In the genomic region with DNA sequence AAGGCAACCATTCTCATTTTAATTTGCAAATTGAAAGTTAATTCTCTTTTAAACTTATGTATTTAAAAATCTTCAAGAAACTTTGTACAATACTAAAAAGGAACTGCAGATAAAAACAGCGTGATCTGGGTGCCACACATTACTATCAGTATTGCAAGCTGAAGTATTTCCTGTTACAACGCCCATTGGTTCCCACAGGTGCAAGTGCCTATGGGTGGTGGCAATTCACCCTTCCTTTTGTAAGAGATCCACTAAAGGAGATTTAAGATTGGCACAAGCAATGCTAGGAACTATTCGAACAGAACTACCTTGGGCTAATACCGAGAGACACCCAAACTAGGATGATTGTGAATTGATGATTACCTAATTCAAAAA, we compare ENCODE assay signal across 9 cellular contexts. TPM values are rescaled to one million over a fixed set of nuclear protein-coding genes. Genes with fewer than 3 reads are reported as not detected.
DNase-seq lines count a peak whose midpoint lies in the region; ATAC-seq lines count a peak whose summit lies in the region.
"Had no signal": no experiment of that assay in that cellular context is flagged by ENCODE, and none has a peak within 500 bp of the region (broad histone marks: within the 10 kb centered on the region; RNA-seq: fewer than 3 reads in every experiment).

No MANE protein-coding gene starts in this region.

- peaks cover 26% of the 10 kb centered on the region for H3K4me1 Mint-ChIP-seq in activated naive CD8-positive, alpha-beta T cell treated with anti-CD3 and anti-CD28 coated beads, Interleukin-2, amount 10 ng/mL, durations not matched to agents 7 days and 5 days
- H3K4me1 Mint-ChIP-seq in stimulated activated memory B cell treated with anti-CD40 and anti-IgM and Interleukin-4, amounts not matched to agents 10 μg/mL and 1 μg/mL and 100 μg/mL, for 72 hours: peaks cover 45% of the 10 kb centered on the region

- H3K9me3 Mint-ChIP-seq in activated naive CD8-positive, alpha-beta T cell treated with anti-CD3 and anti-CD28 coated beads, Interleukin-2, amount 10 ng/mL, durations not matched to agents 7 days and 5 days: peaks cover 1% of the 10 kb centered on the region
- no peaks in the 10 kb centered on the region for H3K9me3 Mint-ChIP-seq in stimulated activated memory B cell treated with anti-CD40 and anti-IgM and Interleukin-4, amounts not matched to agents 10 μg/mL and 1 μg/mL and 100 μg/mL, for 72 hours

- POLR2A ChIA-PET in activated naive CD8-positive, alpha-beta T cell treated with anti-CD3 and anti-CD28 coated beads, Interleukin-2, amount 10 ng/mL, durations not matched to agents 7 days and 5 days (lab: Charles Lee): interaction anchor here (1.4 to 4.9 kb wide), 4 partner anchors 11 to 224 kb away, joined by 4 to 30 read pairs (median 14); partner anchors contain the start of genes PEBP1, SUDS3 and TAOK3

- H3K27ac Mint-ChIP-seq in activated naive CD8-positive, alpha-beta T cell treated with anti-CD3 and anti-CD28 coated beads, Interleukin-2, amount 10 ng/mL, durations not matched to agents 7 days and 5 days: peak overlapping the region; percentile 95
- H3K27ac Mint-ChIP-seq in stimulated activated memory B cell treated with anti-CD40 and anti-IgM and Interleukin-4, amounts not matched to agents 10 μg/mL and 1 μg/mL and 100 μg/mL, for 72 hours: peak overlapping the region; percentile 90

- peak overlapping the region; percentile 97 for H3K4me3 Mint-ChIP-seq in activated naive CD8-positive, alpha-beta T cell treated with anti-CD3 and anti-CD28 coated beads, Interleukin-2, amount 10 ng/mL, durations not matched to agents 7 days and 5 days
- H3K4me3 Mint-ChIP-seq in stimulated activated memory B cell treated with anti-CD40 and anti-IgM and Interleukin-4, amounts not matched to agents 10 μg/mL and 1 μg/mL and 100 μg/mL, for 72 hours: peak overlapping the region; percentile 93

- H3K36me3 Mint-ChIP-seq in activated naive CD8-positive, alpha-beta T cell treated with anti-CD3 and anti-CD28 coated beads, Interleukin-2, amount 10 ng/mL, durations not matched to agents 7 days and 5 days: peaks cover 14% of the 10 kb centered on the region
- H3K36me3 Mint-ChIP-seq in stimulated activated memory B cell treated with anti-CD40 and anti-IgM and Interleukin-4, amounts not matched to agents 10 μg/mL and 1 μg/mL and 100 μg/mL, for 72 hours: peaks cover 11% of the 10 kb centered on the region

- peak; percentile 63 for ATAC-seq in activated naive CD8-positive, alpha-beta T cell treated with anti-CD3 and anti-CD28 coated beads, Interleukin-2, amount 10 ng/mL, durations not matched to agents 7 days and 5 days (ENCODE audit: low read depth)
- ATAC-seq in stimulated activated memory B cell treated with anti-CD40 and anti-IgM and Interleukin-4, amounts not matched to agents 10 μg/mL and 1 μg/mL and 100 μg/mL, for 72 hours: no peak

- DNase-seq in SIG-M5 treated with dmso at 0.1 percent for 504 hours (lab: John Stamatoyannopoulos, UW; ENCODE audit: unreplicated experiment) (peak; percentile 56), SIG-M5 (lab: John Stamatoyannopoulos, UW) (no peak), MV-4-11 (lab: John Stamatoyannopoulos, UW) (peak; percentile 60), NCI-H2171 treated with DMSO at 0.1 percent for 48 hours (lab: John Stamatoyannopoulos, UW) (no peak), NCI-H446 treated with DMSO at 0.1 percent for 48 hours (lab: John Stamatoyannopoulos, UW) (no peak), NCI-H2171 (lab: John Stamatoyannopoulos, UW) (no peak)
- no peak for DNase-seq in activated naive CD8-positive, alpha-beta T cell treated with anti-CD3 and anti-CD28 coated beads, Interleukin-2, amount 10 ng/mL, durations not matched to agents 7 days and 5 days
- DNase-seq: SJCRH30 had no signal

- H3K27me3 Mint-ChIP-seq in activated naive CD8-positive, alpha-beta T cell treated with anti-CD3 and anti-CD28 coated beads, Interleukin-2, amount 10 ng/mL, durations not matched to agents 7 days and 5 days: no peaks in the 10 kb centered on the region
- no peaks in the 10 kb centered on the region for H3K27me3 Mint-ChIP-seq in stimulated activated memory B cell treated with anti-CD40 and anti-IgM and Interleukin-4, amounts not matched to agents 10 μg/mL and 1 μg/mL and 100 μg/mL, for 72 hours

RNA-seq across cellular contexts. Expression of gene TAOK3, which starts 13.2 kb away (rescaled TPM):
- 10 to 100 TPM; 60.2 to 63.4 TPM for total RNA-seq in activated naive CD8-positive, alpha-beta T cell treated with anti-CD3 and anti-CD28 coated beads, Interleukin-2, amount 10 ng/mL, durations not matched to agents 7 days and 5 days

RNA-seq across cellular contexts. Expression of gene SUDS3, which starts 16.8 kb away (rescaled TPM):
- 10 to 100 TPM; 27.3 to 30.0 TPM for total RNA-seq in activated naive CD8-positive, alpha-beta T cell treated with anti-CD3 and anti-CD28 coated beads, Interleukin-2, amount 10 ng/mL, durations not matched to agents 7 days and 5 days

Comparison
In these comparisons a context has a peak if more than half of its experiments do, and no peak if none do; other contexts are left out.
1. DNase-seq: peak in SIG-M5 treated with dmso at 0.1 percent for 504 hours (single experiment) and MV-4-11 (single experiment); none in SIG-M5 (single experiment), activated naive CD8-positive, alpha-beta T cell treated with anti-CD3 and anti-CD28 coated beads, Interleukin-2, amount 10 ng/mL, durations not matched to agents 7 days and 5 days (single experiment), NCI-H2171 treated with DMSO at 0.1 percent for 48 hours (single experiment), NCI-H446 treated with DMSO at 0.1 percent for 48 hours (single experiment) and NCI-H2171 (single experiment).